In the genomic region with DNA sequence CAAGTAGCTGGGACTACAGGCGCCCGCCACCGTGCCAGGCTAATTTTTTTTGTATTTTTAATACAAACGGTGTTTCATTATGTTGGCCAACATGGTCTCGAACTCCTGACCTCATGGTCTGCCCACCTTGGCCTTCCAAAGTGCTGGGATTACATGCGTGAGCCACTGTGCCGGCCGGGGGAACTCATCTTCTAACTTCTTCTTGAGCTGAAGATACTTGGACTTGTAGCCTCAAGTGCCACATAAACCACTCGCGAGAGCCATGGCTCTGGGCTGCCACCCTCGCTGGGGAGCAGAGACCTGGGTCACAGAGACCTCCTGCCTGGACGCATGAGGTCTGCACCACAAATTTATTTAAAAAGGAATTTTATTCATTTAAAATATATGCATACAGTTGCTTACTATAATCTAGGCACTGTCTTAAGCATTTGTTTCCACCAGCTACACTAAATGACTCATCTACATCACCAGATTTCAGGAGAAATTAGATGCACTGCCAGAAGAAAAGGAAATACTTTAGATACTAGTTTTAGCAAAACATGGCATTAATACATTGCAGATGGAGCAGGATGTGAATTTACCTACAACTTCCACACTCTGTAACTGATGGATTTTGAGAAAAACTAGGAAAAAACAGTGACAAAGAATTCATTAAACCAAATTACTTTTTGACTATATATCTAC, we compare ENCODE assay signal across 1 cellular context.
TF ChIP-seq lines count a peak whose summit lies in the region.

No MANE protein-coding gene starts in this region.

TF ChIP-seq in SK-N-SH, 30 proteins besides CTCF, POLR2A, EP300 and RAD21 (continued from another document):
- TF ChIP-seq, protein P1, sequence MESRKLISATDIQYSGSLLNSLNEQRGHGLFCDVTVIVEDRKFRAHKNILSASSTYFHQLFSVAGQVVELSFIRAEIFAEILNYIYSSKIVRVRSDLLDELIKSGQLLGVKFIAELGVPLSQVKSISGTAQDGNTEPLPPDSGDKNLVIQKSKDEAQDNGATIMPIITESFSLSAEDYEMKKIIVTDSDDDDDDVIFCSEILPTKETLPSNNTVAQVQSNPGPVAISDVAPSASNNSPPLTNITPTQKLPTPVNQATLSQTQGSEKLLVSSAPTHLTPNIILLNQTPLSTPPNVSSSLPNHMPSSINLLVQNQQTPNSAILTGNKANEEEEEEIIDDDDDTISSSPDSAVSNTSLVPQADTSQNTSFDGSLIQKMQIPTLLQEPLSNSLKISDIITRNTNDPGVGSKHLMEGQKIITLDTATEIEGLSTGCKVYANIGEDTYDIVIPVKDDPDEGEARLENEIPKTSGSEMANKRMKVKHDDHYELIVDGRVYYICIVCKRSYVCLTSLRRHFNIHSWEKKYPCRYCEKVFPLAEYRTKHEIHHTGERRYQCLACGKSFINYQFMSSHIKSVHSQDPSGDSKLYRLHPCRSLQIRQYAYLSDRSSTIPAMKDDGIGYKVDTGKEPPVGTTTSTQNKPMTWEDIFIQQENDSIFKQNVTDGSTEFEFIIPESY (IDR thresholded peaks at IDR 0.05; ENCODE audit: borderline replicate concordance, low read depth), result no peak
- TF ChIP-seq NRF1 (IDR thresholded peaks at IDR 0.05; ENCODE audit: low read depth, low read length) (no peak), SIN3A (IDR thresholded peaks at IDR 0.05; ENCODE audit: borderline replicate concordance, low read depth, low read length) (no peak), EZH2phosphoT487 (IDR thresholded peaks at IDR 0.05; ENCODE audit: borderline replicate concordance, low read depth) (no peak), TEAD4 (IDR thresholded peaks at IDR 0.05; ENCODE audit: borderline replicate concordance, insufficient read depth) (no peak), SMC3 (IDR thresholded peaks at IDR 0.05; ENCODE audit: low read depth, low read length) (no peak), JUND (IDR thresholded peaks at IDR 0.05) (peak; percentile 73), TAF1 (IDR thresholded peaks at IDR 0.05; ENCODE audit: borderline replicate concordance, low read depth, low read length) (no peak), MXI1 (IDR thresholded peaks at IDR 0.05; ENCODE audit: low read depth, low read length) (no peak), CHD2 (IDR thresholded peaks at IDR 0.05; ENCODE audit: low read length, partially characterized antibody) (no peak), FOXJ3 (CRISPR knock-in tag; IDR thresholded peaks at IDR 0.05) (no peak), REST (IDR thresholded peaks at IDR 0.05; ENCODE audit: low read depth, low read length) (no peak), GATA2 (CRISPR knock-in tag; IDR thresholded peaks at IDR 0.05) (no peak), USF2 (IDR thresholded peaks at IDR 0.05; ENCODE audit: borderline replicate concordance, low read depth, low read length) (no peak), POLR2AphosphoS5 (IDR thresholded peaks at IDR 0.05; ENCODE audit: low read depth, low read length) (no peak; the same call in 1 of the 2 replicates), NFIC (IDR thresholded peaks at IDR 0.05; ENCODE audit: borderline replicate concordance) (peak; percentile 66)
- TF ChIP-seq, protein P2, sequence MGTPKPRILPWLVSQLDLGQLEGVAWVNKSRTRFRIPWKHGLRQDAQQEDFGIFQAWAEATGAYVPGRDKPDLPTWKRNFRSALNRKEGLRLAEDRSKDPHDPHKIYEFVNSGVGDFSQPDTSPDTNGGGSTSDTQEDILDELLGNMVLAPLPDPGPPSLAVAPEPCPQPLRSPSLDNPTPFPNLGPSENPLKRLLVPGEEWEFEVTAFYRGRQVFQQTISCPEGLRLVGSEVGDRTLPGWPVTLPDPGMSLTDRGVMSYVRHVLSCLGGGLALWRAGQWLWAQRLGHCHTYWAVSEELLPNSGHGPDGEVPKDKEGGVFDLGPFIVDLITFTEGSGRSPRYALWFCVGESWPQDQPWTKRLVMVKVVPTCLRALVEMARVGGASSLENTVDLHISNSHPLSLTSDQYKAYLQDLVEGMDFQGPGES (IDR thresholded peaks at IDR 0.05; ENCODE audit: low read depth, low read length), result no peak
